Comparison of ENCODE assay signal across 8 cellular contexts in the genomic region with DNA sequence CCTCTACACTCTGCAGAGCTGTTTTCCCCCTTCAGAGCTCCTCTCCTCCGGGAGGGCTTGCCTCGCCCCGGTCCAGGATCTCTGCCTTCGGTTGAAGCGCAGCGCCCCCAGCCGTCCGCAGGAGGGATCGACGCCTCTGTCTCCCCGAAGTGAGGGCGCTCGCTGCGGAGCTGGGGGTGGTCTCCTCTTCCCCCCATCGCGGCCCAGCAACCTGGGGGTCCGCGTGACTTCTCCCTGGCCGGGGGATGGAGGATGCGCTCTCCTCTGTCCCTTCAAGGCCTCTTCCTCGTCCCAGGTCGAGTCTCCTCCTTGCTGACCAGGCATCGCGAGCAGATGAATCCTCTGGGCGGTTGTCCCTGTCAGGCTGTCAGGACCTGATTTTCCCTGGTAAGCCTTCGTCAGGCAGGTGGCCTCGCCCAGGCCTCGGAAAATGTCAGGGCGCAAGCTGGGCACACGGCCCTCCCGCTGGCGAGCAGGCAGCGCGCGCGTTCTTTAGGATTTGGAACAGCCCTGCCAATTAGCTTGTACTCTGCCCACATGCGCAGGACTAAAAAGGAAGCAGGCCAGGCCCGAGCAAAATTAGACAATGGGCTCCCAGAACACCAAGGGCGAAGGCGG.
DNase-seq lines count a peak whose midpoint lies in the region; ATAC-seq and TF ChIP-seq lines count a peak whose summit lies in the region.

No MANE protein-coding gene starts in this region.

- peak; percentile 89 to 96 (median 94) for ATAC-seq in heart left ventricle

- H3K4me3 ChIP-seq in HEK293 (ENCODE audit: low read depth, low read length) (peak overlapping the region; percentile 29), heart left ventricle (peak overlapping the region in 11 of 12 donors; percentile 6 to 60 (median 47)), parathyroid adenoma (ENCODE audit: low read depth, low read length) (no peak overlapping the region)

- peak overlapping the region; percentile 60 for H2AFZ ChIP-seq in parathyroid adenoma

- CTCF ChIA-PET in HEK293 (lab: Yijun Ruan, JAX), result interaction anchor here (0.5 to 2.6 kb wide), 93 partner anchors 9 to 1461 kb away, joined by 3 to 24 read pairs (median 4); no protein-coding TSS in a partner anchor

- peak overlapping the region; percentile 41 for H3K4me2 ChIP-seq in parathyroid adenoma (ENCODE audit: low read length)

- POLR2A ChIA-PET in HEK293 (lab: Yijun Ruan, JAX), result interaction anchor here (0.7 to 0.8 kb wide), 2 partner anchors 277 to 589 kb away, joined by 3 to 6 read pairs; a partner anchor contains a TSS

- no peaks in the 10 kb centered on the region for H3K79me2 ChIP-seq in parathyroid adenoma

- no peak for TF ChIP-seq POLR2A in heart left ventricle (IDR thresholded peaks at IDR 0.05)

- no peaks in the 10 kb centered on the region for H3K4me1 ChIP-seq in HEK293 (ENCODE audit: control insufficient read depth, insufficient read depth, low read length)
- H3K4me1 ChIP-seq in heart left ventricle, result peaks cover 0 to 13% (median 10%) of the 10 kb centered on the region in 12 donors
- H3K4me1 ChIP-seq in parathyroid adenoma, result no peaks in the 10 kb centered on the region

- H3K27ac ChIP-seq in HEK293 (ENCODE audit: extremely low read depth, low read depth, low read length) (no peak overlapping the region), angular gyrus (ENCODE audit: low read depth, low read length) (peak overlapping the region; percentile 90), heart left ventricle (peak overlapping the region in 5 of 12 donors; percentile 19 to 58 (median 52)), parathyroid adenoma (no peak overlapping the region)

- no peak overlapping the region for H3K9ac ChIP-seq in parathyroid adenoma

- whole genome bisulfite sequencing in heart left ventricle, 4 donors, result 15 to 32% (median 26%) methylated on average over 15 to 40 of the region's 40 CpGs

- in situ Hi-C loops in G401 (cut with HindIII; ENCODE audit: low sequenced_read_pairs), result no loop called here

- H3K27me3 ChIP-seq in heart left ventricle, result no peaks in the 10 kb centered on the region
- no peaks in the 10 kb centered on the region for H3K27me3 ChIP-seq in parathyroid adenoma (ENCODE audit: control insufficient read depth, insufficient read depth, low read length)

- DNase-seq in G401 (ENCODE audit: low spot score) (peak; percentile 89), NOMO-1 treated with dmso at 0.1 percent for 144 hours (lab: John Stamatoyannopoulos, UW; ENCODE audit: unreplicated experiment) (peak; percentile 42), heart left ventricle (peak; percentile 75 to 91 (median 81)), NCI-H1105 (lab: John Stamatoyannopoulos, UW) (no peak)
- no peak for DNase-seq in central memory CD4-positive, alpha-beta T cell

- no peaks in the 10 kb centered on the region for H3K36me3 ChIP-seq in HEK293 (ENCODE audit: control insufficient read depth in 2 of 2, insufficient read depth in 1 of 2, low read length in 2 of 2)
- H3K36me3 ChIP-seq in heart left ventricle, result no peaks in the 10 kb centered on the region
- H3K36me3 ChIP-seq in parathyroid adenoma (ENCODE audit: control insufficient read depth, insufficient read depth, low read length), result no peaks in the 10 kb centered on the region

- TF ChIP-seq CTCF in HEK293 (tag by site-specific recombination; IDR thresholded peaks at IDR 0.05) (peak; percentile 83), heart left ventricle (IDR thresholded peaks at IDR 0.05) (peak; percentile 89 to 98 (median 96)), parathyroid adenoma (IDR thresholded peaks at IDR 0.05) (peak; percentile 49)

- H3K9me3 ChIP-seq in HEK293 (ENCODE audit: control insufficient read depth, insufficient read depth, low read depth, low read length), result no peaks in the 10 kb centered on the region
- H3K9me3 ChIP-seq in heart left ventricle, result no peaks in the 10 kb centered on the region
- no peaks in the 10 kb centered on the region for H3K9me3 ChIP-seq in parathyroid adenoma (ENCODE audit: control insufficient read depth, low read length)

- intact Hi-C loops in heart left ventricle (cut with DNase I), result loop anchor here (1.0 to 10.0 kb wide), 20 partner anchors 42 to 589 kb away; a partner anchor contains a TSS

TF ChIP-seq in HEK293, 187 proteins besides CTCF, POLR2A, EP300 and RAD21 (continues in another document):
- TF ChIP-seq ZNF501 (tag by site-specific recombination; IDR thresholded peaks at IDR 0.05) (peak; percentile 42; the same call in 1 of the 2 replicates), ZSCAN30 (tag by site-specific recombination; IDR thresholded peaks at IDR 0.05) (peak; percentile 65; the same call in 1 of the 2 replicates), ZNF394 (tag by site-specific recombination; IDR thresholded peaks at IDR 0.05; ENCODE audit: borderline replicate concordance) (0 out of 2 replicates have a peak, but pooled peaks have one; percentile 12), TRIM28 (IDR thresholded peaks at IDR 0.05; ENCODE audit: borderline replicate concordance, low read length) (no peak), GLIS2 (tag by site-specific recombination; IDR thresholded peaks at IDR 0.05) (peak; percentile 73), ZNF701 (tag by site-specific recombination; IDR thresholded peaks at IDR 0.05) (no peak), HOXA7 (CRISPR knock-in tag; IDR thresholded peaks at IDR 0.05; ENCODE audit: borderline replicate concordance) (no peak), ZFP3 (tag by site-specific recombination; IDR thresholded peaks at IDR 0.05; ENCODE audit: low read depth) (no peak), KLF10 (tag by site-specific recombination; IDR thresholded peaks at IDR 0.05) (no peak), ZNF585B (tag by site-specific recombination; IDR thresholded peaks at IDR 0.05) (no peak), ZNF654 (tag by site-specific recombination; IDR thresholded peaks at IDR 0.05; ENCODE audit: low read depth) (peak; percentile 84), ZNF266 (tag by site-specific recombination; IDR thresholded peaks at IDR 0.05; ENCODE audit: low read depth) (no peak), ZFP37 (tag by site-specific recombination; IDR thresholded peaks at IDR 0.05) (0 out of 2 replicates have a peak, but pooled peaks have one; percentile 19), ZNF2 (tag by site-specific recombination; IDR thresholded peaks at IDR 0.05) (peak; percentile 70; the same call in 1 of the 2 replicates), ZNF561 (tag by site-specific recombination; IDR thresholded peaks at IDR 0.05; ENCODE audit: borderline replicate concordance) (no peak), ZBTB17 (tag by site-specific recombination; IDR thresholded peaks at IDR 0.05) (peak; percentile 95), SP7 (tag by site-specific recombination; IDR thresholded peaks at IDR 0.05) (peak; percentile 30; the same call in 1 of the 2 replicates)
- TF ChIP-seq, protein P1, sequence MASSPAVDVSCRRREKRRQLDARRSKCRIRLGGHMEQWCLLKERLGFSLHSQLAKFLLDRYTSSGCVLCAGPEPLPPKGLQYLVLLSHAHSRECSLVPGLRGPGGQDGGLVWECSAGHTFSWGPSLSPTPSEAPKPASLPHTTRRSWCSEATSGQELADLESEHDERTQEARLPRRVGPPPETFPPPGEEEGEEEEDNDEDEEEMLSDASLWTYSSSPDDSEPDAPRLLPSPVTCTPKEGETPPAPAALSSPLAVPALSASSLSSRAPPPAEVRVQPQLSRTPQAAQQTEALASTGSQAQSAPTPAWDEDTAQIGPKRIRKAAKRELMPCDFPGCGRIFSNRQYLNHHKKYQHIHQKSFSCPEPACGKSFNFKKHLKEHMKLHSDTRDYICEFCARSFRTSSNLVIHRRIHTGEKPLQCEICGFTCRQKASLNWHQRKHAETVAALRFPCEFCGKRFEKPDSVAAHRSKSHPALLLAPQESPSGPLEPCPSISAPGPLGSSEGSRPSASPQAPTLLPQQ (tag by site-specific recombination; IDR thresholded peaks at IDR 0.05), result no peak
- TF ChIP-seq, protein P2, sequence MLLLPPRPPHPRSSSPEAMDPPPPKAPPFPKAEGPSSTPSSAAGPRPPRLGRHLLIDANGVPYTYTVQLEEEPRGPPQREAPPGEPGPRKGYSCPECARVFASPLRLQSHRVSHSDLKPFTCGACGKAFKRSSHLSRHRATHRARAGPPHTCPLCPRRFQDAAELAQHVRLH (tag by site-specific recombination; IDR thresholded peaks at IDR 0.05), result no peak
- TF ChIP-seq, protein P3, sequence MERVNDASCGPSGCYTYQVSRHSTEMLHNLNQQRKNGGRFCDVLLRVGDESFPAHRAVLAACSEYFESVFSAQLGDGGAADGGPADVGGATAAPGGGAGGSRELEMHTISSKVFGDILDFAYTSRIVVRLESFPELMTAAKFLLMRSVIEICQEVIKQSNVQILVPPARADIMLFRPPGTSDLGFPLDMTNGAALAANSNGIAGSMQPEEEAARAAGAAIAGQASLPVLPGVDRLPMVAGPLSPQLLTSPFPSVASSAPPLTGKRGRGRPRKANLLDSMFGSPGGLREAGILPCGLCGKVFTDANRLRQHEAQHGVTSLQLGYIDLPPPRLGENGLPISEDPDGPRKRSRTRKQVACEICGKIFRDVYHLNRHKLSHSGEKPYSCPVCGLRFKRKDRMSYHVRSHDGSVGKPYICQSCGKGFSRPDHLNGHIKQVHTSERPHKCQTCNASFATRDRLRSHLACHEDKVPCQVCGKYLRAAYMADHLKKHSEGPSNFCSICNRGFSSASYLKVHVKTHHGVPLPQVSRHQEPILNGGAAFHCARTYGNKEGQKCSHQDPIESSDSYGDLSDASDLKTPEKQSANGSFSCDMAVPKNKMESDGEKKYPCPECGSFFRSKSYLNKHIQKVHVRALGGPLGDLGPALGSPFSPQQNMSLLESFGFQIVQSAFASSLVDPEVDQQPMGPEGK (tag by site-specific recombination; IDR thresholded peaks at IDR 0.05), result peak; percentile 56; the same call in 1 of the 2 replicates

Comparison
In these comparisons a context has a peak if more than half of its experiments do, and no peak if none do; other contexts are left out.
1. DNase-seq: peak in G401 (single experiment), NOMO-1 treated with dmso at 0.1 percent for 144 hours (single experiment) and heart left ventricle (5 of 5); none in central memory CD4-positive, alpha-beta T cell (single experiment) and NCI-H1105 (single experiment).
2. Peak in every context shown above with its lines, with median percentiles within 50 percentile points of each other: CTCF ChIP-seq.